Comparison of ENCODE assay signal across 27 cellular contexts in the genomic region with DNA sequence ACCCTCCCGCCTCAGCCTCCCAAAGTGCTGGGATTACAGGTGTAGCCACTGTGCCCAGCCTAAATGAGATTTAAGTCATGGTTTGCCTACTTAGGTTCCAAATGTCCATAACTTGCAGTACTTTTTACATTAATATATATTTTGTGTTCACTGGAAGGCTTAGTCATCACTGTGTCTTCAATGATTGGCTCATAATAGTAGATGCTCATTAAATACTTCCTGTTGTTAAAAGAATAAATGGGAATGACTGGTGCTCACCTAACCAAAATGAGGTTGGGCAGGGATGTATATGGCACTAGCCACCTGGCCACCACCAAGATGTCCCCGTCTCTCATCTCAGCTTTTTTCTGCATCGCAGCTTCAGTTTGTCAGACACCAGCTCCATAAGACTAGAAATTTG. TPM values are rescaled to one million over a fixed set of nuclear protein-coding genes. Genes with fewer than 3 reads are reported as not detected.
A peak's percentile ranks its signal among the peaks of the same experiment; 100 is the strongest.
DNase-seq lines count a peak whose midpoint lies in the region; ATAC-seq, FAIRE-seq and TF ChIP-seq lines count a peak whose summit lies in the region.
"Had no signal": no experiment of that assay in that cellular context is flagged by ENCODE, and none has a peak within 500 bp of the region (broad histone marks: within the 10 kb centered on the region; RNA-seq: fewer than 3 reads in every experiment).

No MANE protein-coding gene starts in this region.

- FAIRE-seq in HepG2 (lab: Jason Lieb, UNC) (no peak), GM12892 (lab: Jason Lieb, UNC) (no peak)
- FAIRE-seq: GM18507 had no signal

- WGBS in HepG2 (ENCODE audit: low lambda C conversion rate): 74% methylated on average over 3 of the region's 3 CpGs
- 74% methylated on average over 3 of the region's 3 CpGs for WGBS in right lobe of liver (ENCODE audit: insufficient coverage, low coverage, low lambda C conversion rate, missing lambda C conversion rate)
- WGBS in heart right ventricle, 2 donors: 81 to 83% methylated on average over 3 of the region's 3 CpGs

- ATAC-seq in HepG2 (no peak), right lobe of liver (no peak), heart right ventricle (no peak)
- ATAC-seq: HCT116 had no signal

- intact Hi-C loops in HepG2 (cut with micrococcal nuclease; ENCODE audit: unreplicated experiment): no loop called here
- intact Hi-C loops in right lobe of liver (cut with DNase I): no loop called here
- intact Hi-C loops in OCI-LY7 (cut with micrococcal nuclease; ENCODE audit: unreplicated experiment): loop anchor here (5.0 kb wide), 2 partner anchors 67 to 408 kb away; partner anchors contain the start of gene BTBD9
- intact Hi-C loops in heart right ventricle (cut with DNase I): loop anchor here in 1 of 10 donors (5.0 kb wide), 1 partner anchor 67 kb away; the partner anchor contains the start of gene BTBD9

- TF ChIP-seq EP300 in HepG2 (IDR thresholded peaks at IDR 0.05; ENCODE audit: low read depth in 2 of 2, low read length in 2 of 2) (no peak), HepG2 (CRISPR knock-in tag; IDR thresholded peaks at IDR 0.05; ENCODE audit: borderline replicate concordance) (no peak)

- H3K36me3 Mint-ChIP-seq in nephron (ENCODE audit: low read depth): peaks cover 36% of the 10 kb centered on the region

- in situ Hi-C loops in HepG2 (cut with HindIII; ENCODE audit: extremely low pct_ligation_motif_present, low pct_unique_long_range_greater_than_20kb): no loop called here

- TF ChIP-seq CTCF in HepG2 (CRISPR knock-in tag; IDR thresholded peaks at IDR 0.05): no peak
- no peak for TF ChIP-seq CTCF in right lobe of liver (IDR thresholded peaks at IDR 0.05)
- TF ChIP-seq CTCF in OCI-LY7 (conservative IDR thresholded peaks at IDR 0.05; ENCODE audit: low read length): no peak
- TF ChIP-seq CTCF in nephron (IDR thresholded peaks at IDR 0.05; ENCODE audit: unreplicated experiment in 3 of 3): no peak
- TF ChIP-seq CTCF in parathyroid adenoma (IDR thresholded peaks at IDR 0.05): no peak
- no peak for TF ChIP-seq CTCF in heart right ventricle (IDR thresholded peaks at IDR 0.05)

- TF ChIP-seq RAD21 in HepG2 (CRISPR knock-in tag; IDR thresholded peaks at IDR 0.05): no peak

- H3K4me1 Mint-ChIP-seq in nephron: peaks cover 23% of the 10 kb centered on the region

- peak overlapping the region; percentile 75; the same call in 1 of the 2 replicates for H3K4me2 ChIP-seq in HepG2 (ENCODE audit: low read depth, low read length)
- no peak overlapping the region for H3K4me2 ChIP-seq in OCI-LY7 (ENCODE audit: low read length)
- H3K4me2 ChIP-seq in parathyroid adenoma (ENCODE audit: low read length): no peak overlapping the region

- CTCF ChIA-PET in HepG2 (lab: Yijun Ruan, JAX; ENCODE audit: low intra/inter-chr PET ratio, low total read pairs): no interaction called here
- CTCF ChIA-PET in OCI-LY7 (lab: Charles Lee; ENCODE audit: unreplicated experiment): interaction anchor here (0.5 kb wide), 1 partner anchor 65 kb away, joined by 5 read pairs; no protein-coding TSS in a partner anchor

- no peak overlapping the region for H2AFZ ChIP-seq in HepG2 (ENCODE audit: low read length)
- H2AFZ ChIP-seq in OCI-LY7 (ENCODE audit: low read length): peak overlapping the region; percentile 91; the same call in 1 of the 2 replicates
- peak overlapping the region; percentile 54 for H2AFZ ChIP-seq in parathyroid adenoma

- peak overlapping the region; percentile 61 to 78 (median 77) for H3K4me3 Mint-ChIP-seq in nephron

- H3K4me1 ChIP-seq in HepG2 (ENCODE audit: insufficient read depth, low read length) (peaks cover 32% of the 10 kb centered on the region), right lobe of liver (peaks cover 0 to 9% (median 0%) of the 10 kb centered on the region in 4 donors), OCI-LY7 (ENCODE audit: insufficient read depth, low read length, poor library complexity, severe bottlenecking) (peaks cover 12% of the 10 kb centered on the region), parathyroid adenoma (no peaks in the 10 kb centered on the region), heart right ventricle (peaks cover 0 to 11% (median 5%) of the 10 kb centered on the region in 9 donors)

- H3K27ac Mint-ChIP-seq in nephron: peak overlapping the region; percentile 79 to 95 (median 89)

- TF ChIP-seq POLR2A in HepG2 (IDR thresholded peaks at IDR 0.05; ENCODE audit: insufficient read depth in 1 of 2, low read depth in 2 of 2, low read length in 2 of 2) (no peak), right lobe of liver (IDR thresholded peaks at IDR 0.05) (no peak), GM12892 (IDR thresholded peaks at IDR 0.05; ENCODE audit: low read depth, low read length) (no peak)

- DNase-seq in HepG2 (ENCODE audit: low spot score) (no peak), right lobe of liver (no peak), OCI-LY7 (ENCODE audit: low spot score) (no peak), NCI-H748 treated with DMSO at 0.1 percent for 48 hours (lab: John Stamatoyannopoulos, UW) (no peak), heart right ventricle (no peak), GM12892 (ENCODE audit: insufficient read length) (no peak)
- DNase-seq: 8988T; ACHN; CD4-positive, CD25-positive, alpha-beta regulatory T cell; DMS153; GOT3; Karpas-422; NCI-H1092 treated with DMSO at 0.1 percent for 48 hours; NCI-H1436; NCI-H187; NCI-H2081 treated with DMSO at 0.1 percent for 48 hours; NCI-H2171; NCI-H226; NCI-H510A; RPMI8226; SHP77 had no signal

- H3K9ac ChIP-seq in HepG2 (ENCODE audit: insufficient read depth, low read depth, low read length): no peak overlapping the region
- H3K9ac ChIP-seq in parathyroid adenoma: no peak overlapping the region

- H3K36me3 ChIP-seq in HepG2 (replicated peaks in 1 of 2; ENCODE audit: control insufficient read depth in 1 of 2, insufficient read depth in 2 of 2, low read length in 2 of 2): no peaks in the 10 kb centered on the region; a peak in 2 of 5 replicates
- no peaks in the 10 kb centered on the region for H3K36me3 ChIP-seq in right lobe of liver
- H3K36me3 ChIP-seq in OCI-LY7 (ENCODE audit: insufficient read depth, low read length): peaks cover 26% of the 10 kb centered on the region
- H3K36me3 ChIP-seq in parathyroid adenoma (ENCODE audit: control insufficient read depth, insufficient read depth, low read length): no peaks in the 10 kb centered on the region
- peaks cover 0 to 5% (median 0%) of the 10 kb centered on the region in 9 donors for H3K36me3 ChIP-seq in heart right ventricle

- BruUV-seq in HepG2 (replicated peaks; lab: Mats Ljungman, UMichigan) (no TSS peak), OCI-LY7 (replicated peaks; lab: Mats Ljungman, UMichigan) (no TSS peak)

- H3K9me3 Mint-ChIP-seq in nephron: peaks cover 28% of the 10 kb centered on the region

- POLR2A ChIA-PET in HepG2 (lab: Yijun Ruan, JAX): no interaction called here
- POLR2A ChIA-PET in OCI-LY7 (lab: Charles Lee): interaction anchor here (0.7 to 1.3 kb wide), 3 partner anchors 18 to 542 kb away, joined by 4 to 5 read pairs (median 4); no protein-coding TSS in a partner anchor

- H3K27me3 Mint-ChIP-seq in nephron (ENCODE audit: low read depth): no peaks in the 10 kb centered on the region

- H3K79me2 ChIP-seq in HepG2 (ENCODE audit: insufficient read depth, low read length) (peaks cover 18% of the 10 kb centered on the region), OCI-LY7 (ENCODE audit: insufficient read depth, low read depth, low read length) (peaks cover 31% of the 10 kb centered on the region), parathyroid adenoma (peaks cover 3% of the 10 kb centered on the region)

- H3K27me3 ChIP-seq in HepG2 (ENCODE audit: control insufficient read depth in 1 of 2, insufficient read depth in 2 of 2, low read length in 2 of 2) (no peaks in the 10 kb centered on the region; a peak in 1 of 5 replicates), right lobe of liver (no peaks in the 10 kb centered on the region), parathyroid adenoma (ENCODE audit: control insufficient read depth, insufficient read depth, low read length) (no peaks in the 10 kb centered on the region), heart right ventricle (peaks cover 0 to 6% (median 0%) of the 10 kb centered on the region in 7 donors)

- H3K9me2 ChIP-seq in OCI-LY7 (ENCODE audit: insufficient read depth, low read length): no peaks in the 10 kb centered on the region

- H3K27ac ChIP-seq in HepG2 (ENCODE audit: extremely low read length, insufficient read depth, low read length): no peak overlapping the region
- no peak overlapping the region for H3K27ac ChIP-seq in right lobe of liver
- H3K27ac ChIP-seq in OCI-LY7 (ENCODE audit: low read depth, low read length, poor library complexity, severe bottlenecking): no peak overlapping the region
- no peak overlapping the region for H3K27ac ChIP-seq in parathyroid adenoma
- H3K27ac ChIP-seq in heart right ventricle: no peak overlapping the region

- H4K20me1 ChIP-seq in HepG2 (ENCODE audit: insufficient read depth, low read length) (no peaks in the 10 kb centered on the region), OCI-LY7 (ENCODE audit: insufficient read depth, low read length) (no peaks in the 10 kb centered on the region)

- H3K9me3 ChIP-seq in HepG2 (ENCODE audit: low read length) (0 out of 2 replicates have a peak, but pooled peaks cover 7% of the 10 kb centered on the region), right lobe of liver (no peaks in the 10 kb centered on the region), OCI-LY7 (ENCODE audit: low read length) (peaks cover 16% of the 10 kb centered on the region), parathyroid adenoma (ENCODE audit: control insufficient read depth, low read length) (no peaks in the 10 kb centered on the region), heart right ventricle (peaks cover 0 to 22% (median 7%) of the 10 kb centered on the region in 11 donors)

- H3K4me3 ChIP-seq in HepG2 (replicated peaks in 1 of 3; ENCODE audit: insufficient read depth in 1 of 3, low read depth in 2 of 3, low read length in 3 of 3) (no peak overlapping the region), right lobe of liver (no peak overlapping the region), OCI-LY7 (ENCODE audit: low read depth, low read length, poor library complexity, severe bottlenecking) (no peak overlapping the region), parathyroid adenoma (ENCODE audit: low read depth, low read length) (no peak overlapping the region), heart right ventricle (no peak overlapping the region)

RNA-seq across cellular contexts. Expression of gene GLO1, which starts 1.0 kb away (rescaled TPM):
- 177 and 282 TPM in 2 replicates for total RNA-seq in HepG2 (2016; rRNA removed; fragmentation: Illumina TruSeq; extraction: Trizol)
- 25.6 and 26.7 TPM in 2 replicates for total RNA-seq in HepG2 (2016; cell fraction: cytosol; rRNA removed; fragmentation: Illumina TruSeq; extraction: Trizol; ENCODE audit: low read depth)
- total RNA-seq in HepG2 (2016; cell fraction: insoluble cytoplasmic fraction; rRNA removed; fragmentation: Illumina TruSeq; extraction: Trizol): 176 and 303 TPM in 2 replicates
- total RNA-seq in HepG2 (2016; cell fraction: membrane; rRNA removed; fragmentation: Illumina TruSeq; extraction: Trizol): 87.3 and 99.8 TPM in 2 replicates
- 82.3 and 88.7 TPM in 2 replicates for total RNA-seq in HepG2 (2016; cell fraction: nucleus; rRNA removed; fragmentation: Illumina TruSeq; extraction: Trizol)
- 55.0 and 77.1 TPM in 2 replicates for polyA plus RNA-seq in HepG2 (2011; rRNA removed)
- polyA plus RNA-seq in HepG2 (2011; cell fraction: cytosol; rRNA removed): 36.6 and 63.7 TPM in 2 replicates
- polyA plus RNA-seq in HepG2 (2011; cell fraction: nucleus; rRNA removed): 8.3 and 11.4 TPM in 2 replicates
- polyA plus RNA-seq in HepG2 (2012): 99.9 and 146 TPM in 2 replicates
- polyA plus RNA-seq in HepG2 (2016; cell fraction: cytosol; fragmentation: Illumina TruSeq; extraction: Trizol; ENCODE audit: low read depth): 29.9 and 32.0 TPM in 2 replicates
- polyA plus RNA-seq in HepG2 (2016; cell fraction: insoluble cytoplasmic fraction; fragmentation: Illumina TruSeq; extraction: Trizol; ENCODE audit: low read depth): 301 and 355 TPM in 2 replicates
- polyA plus RNA-seq in HepG2 (2016; cell fraction: membrane; fragmentation: Illumina TruSeq; extraction: Trizol; ENCODE audit: low read depth): 81.5 and 87.4 TPM in 2 replicates
- polyA plus RNA-seq in HepG2 (2016; cell fraction: nucleus; fragmentation: Illumina TruSeq; extraction: Trizol; ENCODE audit: insufficient read depth, low read depth): 112 and 115 TPM in 2 replicates
- polyA minus RNA-seq in HepG2 (2011; rRNA and poly(A)+ RNA removed; ENCODE audit: low replicate concordance): 18.4 and 27.9 TPM in 2 replicates
- 37.8 and 41.0 TPM in 2 replicates for polyA minus RNA-seq in HepG2 (2011; cell fraction: cytosol; rRNA and poly(A)+ RNA removed)
- polyA minus RNA-seq in HepG2 (2011; cell fraction: nucleus; rRNA and poly(A)+ RNA removed): 15.6 and 21.0 TPM in 2 replicates
- 10 to 100 TPM; 41.7 to 68.9 (median 57.8) TPM for total RNA-seq in right lobe of liver
- total RNA-seq in OCI-LY7 (2014; rRNA removed; shearing (Covaris generic)): 93.2 and 97.1 TPM in 2 replicates
- 87.6 and 92.2 TPM in 2 replicates for total RNA-seq in OCI-LY7 (2022)
- 10 to 100 TPM; 75.1 to 96.1 (median 82.7) TPM for total RNA-seq in heart right ventricle
- 10 to 100 TPM; 50.2 to 60.1 TPM for polyA plus RNA-seq in heart right ventricle
- polyA plus RNA-seq in GM12892 (2012; ENCODE audit: missing spikeins): 171 TPM

RNA-seq across cellular contexts. Expression of gene DNAH8, which starts 11.2 kb away (rescaled TPM):
- total RNA-seq in HepG2 (2016; rRNA removed; fragmentation: Illumina TruSeq; extraction: Trizol): not detected in 2 replicates
- not detected in 2 replicates for total RNA-seq in HepG2 (2016; cell fraction: cytosol; rRNA removed; fragmentation: Illumina TruSeq; extraction: Trizol; ENCODE audit: low read depth)
- total RNA-seq in HepG2 (2016; cell fraction: insoluble cytoplasmic fraction; rRNA removed; fragmentation: Illumina TruSeq; extraction: Trizol): not detected in 2 replicates
- total RNA-seq in HepG2 (2016; cell fraction: membrane; rRNA removed; fragmentation: Illumina TruSeq; extraction: Trizol): not detected in 2 replicates
- total RNA-seq in HepG2 (2016; cell fraction: nucleus; rRNA removed; fragmentation: Illumina TruSeq; extraction: Trizol): not detected in 2 replicates
- not detected in 2 replicates for polyA plus RNA-seq in HepG2 (2011; rRNA removed)
- not detected in 2 replicates for polyA plus RNA-seq in HepG2 (2011; cell fraction: cytosol; rRNA removed)
- not detected in 2 replicates for polyA plus RNA-seq in HepG2 (2011; cell fraction: nucleus; rRNA removed)
- not detected in 2 replicates for polyA plus RNA-seq in HepG2 (2012)
- not detected in 2 replicates for polyA plus RNA-seq in HepG2 (2016; cell fraction: cytosol; fragmentation: Illumina TruSeq; extraction: Trizol; ENCODE audit: low read depth)
- polyA plus RNA-seq in HepG2 (2016; cell fraction: insoluble cytoplasmic fraction; fragmentation: Illumina TruSeq; extraction: Trizol; ENCODE audit: low read depth): not detected in 2 replicates
- polyA plus RNA-seq in HepG2 (2016; cell fraction: membrane; fragmentation: Illumina TruSeq; extraction: Trizol; ENCODE audit: low read depth): not detected in 2 replicates
- polyA plus RNA-seq in HepG2 (2016; cell fraction: nucleus; fragmentation: Illumina TruSeq; extraction: Trizol; ENCODE audit: insufficient read depth, low read depth): not detected in 2 replicates
- not detected in 2 replicates for polyA minus RNA-seq in HepG2 (2011; rRNA and poly(A)+ RNA removed; ENCODE audit: low replicate concordance)
- not detected in 2 replicates for polyA minus RNA-seq in HepG2 (2011; cell fraction: cytosol; rRNA and poly(A)+ RNA removed)
- not detected in 2 replicates for polyA minus RNA-seq in HepG2 (2011; cell fraction: nucleus; rRNA and poly(A)+ RNA removed)
- total RNA-seq in right lobe of liver: under 1 TPM in 1 of 6 experiments, not detected in 5; 0.02 TPM
- total RNA-seq in OCI-LY7 (2014; rRNA removed; shearing (Covaris generic)): not detected in 2 replicates
- total RNA-seq in OCI-LY7 (2022): not detected in 2 replicates
- under 1 TPM in 4 of 10 donors, not detected in 6; 0.02 to 0.09 (median 0.03) TPM for total RNA-seq in heart right ventricle
- polyA plus RNA-seq in heart right ventricle: not detected
- 1.5 TPM for polyA plus RNA-seq in GM12892 (2012; ENCODE audit: missing spikeins)
- total RNA-seq: M059J had no signal
- polyA plus RNA-seq: BJ had no signal
